ENCODE assay signal across 30 cellular contexts in the genomic region with DNA sequence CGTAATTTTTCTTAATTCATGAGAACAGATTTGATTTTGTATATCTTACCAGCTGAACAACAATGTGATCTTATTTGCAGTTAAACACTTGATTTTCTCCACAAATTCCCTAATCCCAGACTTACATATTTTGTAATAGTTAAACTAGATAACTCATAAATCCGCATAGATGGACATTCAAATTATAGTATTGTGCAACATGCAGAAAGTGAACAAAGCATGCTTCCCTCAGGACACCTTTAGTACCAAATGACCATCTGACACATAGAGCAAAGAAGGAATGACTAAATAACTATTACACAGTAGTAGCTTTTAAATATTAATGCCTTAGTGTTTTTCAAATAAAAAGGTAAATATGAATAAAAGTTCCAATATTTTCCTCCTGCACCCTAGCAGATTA.
"Had no signal": no experiment of that assay in that cellular context is flagged by ENCODE, and none has a peak within 500 bp of the region (broad histone marks: within the 10 kb centered on the region; RNA-seq: fewer than 3 reads in every experiment).

No MANE protein-coding gene starts in this region.

- ATAC-seq: left cardiac atrium; left lobe of liver; left ventricle myocardium superior; lower lobe of right lung; natural killer cell; sciatic nerve; stimulated activated effector memory CD8-positive, alpha-beta T cell treated with anti-CD3 and anti-CD28 coated beads, Interleukin-12 subunit alpha, Interleukin-12 subunit beta, amount 100 ng/mL, for 72 hours; upper lobe of right lung had no signal

- H3K4me3 ChIP-seq: lower lobe of right lung, neural progenitor cell, ovary, right atrium auricular region, skin epidermis, suprapubic skin, thoracic aorta, tibial artery, upper lobe of right lung had no signal

- FAIRE-seq: keratinocyte, urothelium cell line had no signal

- DNase-seq: hippocampal formation; kidney glomerular epithelial cell; left cardiac atrium; left ventricle myocardium superior; lower lobe of right lung; mesendoderm; naive B cell; natural killer cell; nephron progenitor cell; occipital lobe; ovary; stimulated activated CD4-positive, alpha-beta T cell treated with anti-CD3 and anti-CD28 coated beads, Interleukin-12 subunit alpha, Interleukin-12 subunit beta, amount 100 ng/mL, for 4 hours; stimulated activated CD4-positive, alpha-beta T cell treated with anti-CD3 and anti-CD28 coated beads, Interleukin-15, amount 100 ng/mL, for 24 hours; stimulated activated CD4-positive, alpha-beta T cell treated with anti-CD3 and anti-CD28 coated beads, Interleukin-2, amount 100 ng/mL, for 24 hours; stimulated activated CD4-positive, alpha-beta T cell treated with anti-CD3 and anti-CD28 coated beads, Interleukin-4, amount 100 ng/mL, for 24 hours; stimulated activated naive CD4-positive, alpha-beta T cell; tibial artery; trophoblast cell; upper lobe of right lung had no signal

- H3K4me1 ChIP-seq: lower lobe of right lung, neural progenitor cell, right atrium auricular region, suprapubic skin, upper lobe of right lung had no signal

- H3K4me2 ChIP-seq: neural progenitor cell had no signal

- H3K9me3 ChIP-seq: lower lobe of right lung, neutrophil, ovary, right atrium auricular region, suprapubic skin, thoracic aorta, tibial artery, upper lobe of right lung had no signal

- H3K27ac ChIP-seq: lower lobe of right lung, neural progenitor cell, neutrophil, ovary, right atrium auricular region, skin epidermis, suprapubic skin, thoracic aorta, tibial artery, upper lobe of right lung had no signal
